10 cellular contexts compared by ENCODE assay signal in genomic region chr19:46303702-46304397, GRCh38. TPM values are rescaled to one million over a fixed set of nuclear protein-coding genes. Genes with fewer than 3 reads are reported as not detected.
DNase-seq lines count a peak whose midpoint lies in the region; ATAC-seq and TF ChIP-seq lines count a peak whose summit lies in the region.
"Had no signal": no experiment of that assay in that cellular context is flagged by ENCODE, and none has a peak within 500 bp of the region (broad histone marks: within the 10 kb centered on the region; RNA-seq: fewer than 3 reads in every experiment).

No MANE protein-coding gene starts in this region.

- H3K27me3 ChIP-seq in dorsolateral prefrontal cortex (no peaks in the 10 kb centered on the region), right lobe of liver (no peaks in the 10 kb centered on the region), transverse colon (no peaks in the 10 kb centered on the region)

- no peaks in the 10 kb centered on the region for H3K9me3 ChIP-seq in right lobe of liver
- no peaks in the 10 kb centered on the region for H3K9me3 ChIP-seq in transverse colon

- peak overlapping the region in 16 of 59 donors; percentile 1 to 38 (median 22) for H3K4me3 ChIP-seq in dorsolateral prefrontal cortex
- H3K4me3 ChIP-seq in right lobe of liver, result peak overlapping the region in 1 of 3 donors; percentile 11
- H3K4me3 ChIP-seq in transverse colon, result peak overlapping the region in 1 of 4 donors; percentile 26

- no peak for TF ChIP-seq EP300 in transverse colon (IDR thresholded peaks at IDR 0.05; ENCODE audit: low read depth)

- no peaks in the 10 kb centered on the region for H3K36me3 ChIP-seq in right lobe of liver
- peaks cover 0 to 7% (median 0%) of the 10 kb centered on the region in 4 donors for H3K36me3 ChIP-seq in transverse colon

- intact Hi-C loops in dorsolateral prefrontal cortex (cut with DNase I), result no loop called here
- intact Hi-C loops in right lobe of liver (cut with DNase I), result no loop called here
- intact Hi-C loops in transverse colon (cut with DNase I; ENCODE audit: low total_unique reads), result no loop called here

- H3K27ac ChIP-seq in dorsolateral prefrontal cortex, result peak overlapping the region in 54 of 59 donors; percentile 3 to 96 (median 71)
- peak overlapping the region in 1 of 3 donors; percentile 40 for H3K27ac ChIP-seq in right lobe of liver
- peak overlapping the region; percentile 88 to 95 (median 93) for H3K27ac ChIP-seq in transverse colon

- WGBS in right lobe of liver (ENCODE audit: insufficient coverage, low coverage, low lambda C conversion rate, missing lambda C conversion rate), result 49% methylated on average over 28 of the region's 56 CpGs
- 48% methylated on average over 49 of the region's 56 CpGs; no CpG with 5 or more reads in 1 of the 2 donors for WGBS in transverse colon (ENCODE audit: low coverage in 1 of 2), 2 donors

- TF ChIP-seq POLR2A in right lobe of liver (IDR thresholded peaks at IDR 0.05) (no peak), transverse colon (IDR thresholded peaks at IDR 0.05) (peak; percentile 52)

- peak; percentile 29 for DNase-seq in activated CD4-positive, alpha-beta T cell treated with anti-CD3 and anti-CD28 coated beads for 48 hours
- no peak for DNase-seq in activated CD4-positive, alpha-beta T cell treated with anti-CD3 and anti-CD28 coated beads for 1 hour
- DNase-seq in dorsolateral prefrontal cortex (peak in 3 of 10 donors; percentile 4 to 35 (median 22)), right lobe of liver (peak; percentile 43 to 71 (median 71)), transverse colon (peak; percentile 95), NCI-H1105 (lab: John Stamatoyannopoulos, UW) (no peak)
- DNase-seq: activated B cell treated with CpG ODN at 0.5 μM for 24 hours, KG1 had no signal

- in situ Hi-C loops in transverse colon (cut with MboI; ENCODE audit: low pct_ligation_motif_present in 1 of 4, low pct_unique_long_range_greater_than_20kb in 1 of 4, low sequenced_read_pairs in 3 of 4), result no loop called here

- H3K4me1 ChIP-seq in right lobe of liver (peaks cover 0 to 20% (median 7%) of the 10 kb centered on the region in 4 donors), transverse colon (peaks cover 28 to 52% (median 44%) of the 10 kb centered on the region in 4 donors)

- TF ChIP-seq CTCF in dorsolateral prefrontal cortex (IDR thresholded peaks at IDR 0.05 in 54 of 56, conservative IDR thresholded peaks at IDR 0.05 in 2 of 56; ENCODE audit: low read depth in 1 of 56, partially characterized antibody in 56 of 56), result no peak
- no peak for TF ChIP-seq CTCF in right lobe of liver (IDR thresholded peaks at IDR 0.05)
- TF ChIP-seq CTCF in transverse colon (IDR thresholded peaks at IDR 0.05), result no peak

- ATAC-seq in right lobe of liver, result peak; percentile 22 to 43 (median 28)
- ATAC-seq in GM19452 (IDR thresholded peaks at IDR 0.05; ENCODE audit: unreplicated experiment), result no peak
- ATAC-seq in GM21528 (IDR thresholded peaks at IDR 0.05; ENCODE audit: low FRiP score, unreplicated experiment), result no peak

RNA-seq across cellular contexts. Expression of gene HIF3A, which starts 7.0 kb away (rescaled TPM):
- total RNA-seq in dorsolateral prefrontal cortex, result 100 to 1,000 TPM in 27 of 120 experiments, 10 to 100 TPM in 92, 1 to 10 TPM in 1; 3.6 to 329 (median 74.3) TPM
- total RNA-seq in right lobe of liver, result 1 to 10 TPM in 5 of 6 experiments, under 1 TPM in 1; 0.47 to 9.2 (median 4.5) TPM
- 100 to 1,000 TPM in 2 of 4 donors, 10 to 100 TPM in 2; 37.7 to 227 (median 97.5) TPM for total RNA-seq in transverse colon
- total RNA-seq: activated B cell treated with CpG ODN at 0.5 μM for 24 hours had no signal

RNA-seq across cellular contexts. Expression of gene PPP5C, which starts 43.0 kb away (rescaled TPM):
- total RNA-seq in dorsolateral prefrontal cortex, result 100 to 1,000 TPM in 53 of 120 experiments, 10 to 100 TPM in 67; 63.9 to 137 (median 98.8) TPM
- total RNA-seq in right lobe of liver, result 10 to 100 TPM; 23.9 to 47.8 (median 36.0) TPM
- total RNA-seq in transverse colon, result 100 to 1,000 TPM in 1 of 4 donors, 10 to 100 TPM in 3; 78.8 to 132 (median 96.8) TPM

Comparison
In these comparisons a context has a peak if more than half of its experiments do, and no peak if none do; other contexts are left out.
1. DNase-seq: peak in activated CD4-positive, alpha-beta T cell treated with anti-CD3 and anti-CD28 coated beads for 48 hours (single experiment), right lobe of liver (3 of 3) and transverse colon (single experiment); none in activated CD4-positive, alpha-beta T cell treated with anti-CD3 and anti-CD28 coated beads for 1 hour (single experiment) and NCI-H1105 (single experiment).
2. ATAC-seq: peak in right lobe of liver (4 of 4); none in GM19452 (single experiment) and GM21528 (single experiment).